ENCODE assay signal across 1 cellular context in the genomic region with DNA sequence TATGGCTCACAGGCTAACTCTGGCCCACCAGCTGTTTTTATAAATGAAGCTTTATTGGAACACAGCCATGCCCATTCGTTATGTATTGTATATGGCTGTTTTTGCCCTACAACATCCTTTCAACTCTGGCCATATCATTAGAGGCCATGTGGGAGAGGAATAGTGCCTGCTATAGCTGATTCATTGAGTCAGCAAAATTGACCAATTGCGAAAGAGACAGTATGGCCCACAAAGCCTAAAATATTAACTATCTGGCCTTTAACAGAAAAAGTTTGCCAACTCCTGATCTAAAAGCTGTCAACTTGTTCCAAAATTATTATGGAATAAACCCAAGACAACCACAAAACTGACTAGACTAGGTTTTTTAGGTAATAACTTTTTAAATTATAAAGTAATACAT.
TF ChIP-seq lines count a peak whose summit lies in the region.

No MANE protein-coding gene starts in this region.

TF ChIP-seq in K562, 482 proteins besides CTCF, POLR2A, EP300 and RAD21 (continued from another document and continues in another):
- TF ChIP-seq, protein P1, sequence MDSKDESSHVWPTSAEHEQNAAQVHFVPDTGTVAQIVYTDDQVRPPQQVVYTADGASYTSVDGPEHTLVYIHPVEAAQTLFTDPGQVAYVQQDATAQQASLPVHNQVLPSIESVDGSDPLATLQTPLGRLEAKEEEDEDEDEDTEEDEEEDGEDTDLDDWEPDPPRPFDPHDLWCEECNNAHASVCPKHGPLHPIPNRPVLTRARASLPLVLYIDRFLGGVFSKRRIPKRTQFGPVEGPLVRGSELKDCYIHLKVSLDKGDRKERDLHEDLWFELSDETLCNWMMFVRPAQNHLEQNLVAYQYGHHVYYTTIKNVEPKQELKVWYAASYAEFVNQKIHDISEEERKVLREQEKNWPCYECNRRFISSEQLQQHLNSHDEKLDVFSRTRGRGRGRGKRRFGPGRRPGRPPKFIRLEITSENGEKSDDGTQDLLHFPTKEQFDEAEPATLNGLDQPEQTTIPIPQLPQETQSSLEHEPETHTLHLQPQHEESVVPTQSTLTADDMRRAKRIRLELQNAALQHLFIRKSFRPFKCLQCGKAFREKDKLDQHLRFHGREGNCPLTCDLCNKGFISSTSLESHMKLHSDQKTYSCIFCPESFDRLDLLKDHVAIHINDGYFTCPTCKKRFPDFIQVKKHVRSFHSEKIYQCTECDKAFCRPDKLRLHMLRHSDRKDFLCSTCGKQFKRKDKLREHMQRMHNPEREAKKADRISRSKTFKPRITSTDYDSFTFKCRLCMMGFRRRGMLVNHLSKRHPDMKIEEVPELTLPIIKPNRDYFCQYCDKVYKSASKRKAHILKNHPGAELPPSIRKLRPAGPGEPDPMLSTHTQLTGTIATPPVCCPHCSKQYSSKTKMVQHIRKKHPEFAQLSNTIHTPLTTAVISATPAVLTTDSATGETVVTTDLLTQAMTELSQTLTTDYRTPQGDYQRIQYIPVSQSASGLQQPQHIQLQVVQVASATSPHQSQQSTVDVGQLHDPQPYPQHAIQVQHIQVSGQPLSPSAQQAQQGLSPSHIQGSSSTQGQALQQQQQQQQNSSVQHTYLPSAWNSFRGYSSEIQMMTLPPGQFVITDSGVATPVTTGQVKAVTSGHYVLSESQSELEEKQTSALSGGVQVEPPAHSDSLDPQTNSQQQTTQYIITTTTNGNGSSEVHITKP (IDR thresholded peaks at IDR 0.05; ENCODE audit: partially characterized antibody) = no peak
- TF ChIP-seq CEBPG (CRISPR knock-in tag; IDR thresholded peaks at IDR 0.05) = no peak
- TF ChIP-seq CEBPG (tag; conservative IDR thresholded peaks at IDR 0.05 in 1 of 2, IDR thresholded peaks at IDR 0.05 in 1 of 2) = peak in 1 of 2 experiments; percentile 49; a peak in 1 of 4 replicates
- TF ChIP-seq, protein P2, sequence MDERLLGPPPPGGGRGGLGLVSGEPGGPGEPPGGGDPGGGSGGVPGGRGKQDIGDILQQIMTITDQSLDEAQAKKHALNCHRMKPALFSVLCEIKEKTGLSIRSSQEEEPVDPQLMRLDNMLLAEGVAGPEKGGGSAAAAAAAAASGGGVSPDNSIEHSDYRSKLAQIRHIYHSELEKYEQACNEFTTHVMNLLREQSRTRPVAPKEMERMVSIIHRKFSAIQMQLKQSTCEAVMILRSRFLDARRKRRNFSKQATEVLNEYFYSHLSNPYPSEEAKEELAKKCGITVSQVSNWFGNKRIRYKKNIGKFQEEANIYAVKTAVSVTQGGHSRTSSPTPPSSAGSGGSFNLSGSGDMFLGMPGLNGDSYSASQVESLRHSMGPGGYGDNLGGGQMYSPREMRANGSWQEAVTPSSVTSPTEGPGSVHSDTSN (CRISPR knock-in tag; IDR thresholded peaks at IDR 0.05; ENCODE audit: low read depth) = no peak
- TF ChIP-seq, protein P2 (tag; conservative IDR thresholded peaks at IDR 0.05; ENCODE audit: low read depth) = no peak
- TF ChIP-seq, protein P3, sequence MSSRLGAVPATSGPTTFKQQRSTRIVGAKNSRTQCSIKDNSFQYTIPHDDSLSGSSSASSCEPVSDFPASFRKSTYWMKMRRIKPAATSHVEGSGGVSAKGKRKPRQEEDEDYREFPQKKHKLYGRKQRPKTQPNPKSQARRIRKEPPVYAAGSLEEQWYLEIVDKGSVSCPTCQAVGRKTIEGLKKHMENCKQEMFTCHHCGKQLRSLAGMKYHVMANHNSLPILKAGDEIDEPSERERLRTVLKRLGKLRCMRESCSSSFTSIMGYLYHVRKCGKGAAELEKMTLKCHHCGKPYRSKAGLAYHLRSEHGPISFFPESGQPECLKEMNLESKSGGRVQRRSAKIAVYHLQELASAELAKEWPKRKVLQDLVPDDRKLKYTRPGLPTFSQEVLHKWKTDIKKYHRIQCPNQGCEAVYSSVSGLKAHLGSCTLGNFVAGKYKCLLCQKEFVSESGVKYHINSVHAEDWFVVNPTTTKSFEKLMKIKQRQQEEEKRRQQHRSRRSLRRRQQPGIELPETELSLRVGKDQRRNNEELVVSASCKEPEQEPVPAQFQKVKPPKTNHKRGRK (tag; IDR thresholded peaks at IDR 0.05) = no peak
- TF ChIP-seq, protein P4, sequence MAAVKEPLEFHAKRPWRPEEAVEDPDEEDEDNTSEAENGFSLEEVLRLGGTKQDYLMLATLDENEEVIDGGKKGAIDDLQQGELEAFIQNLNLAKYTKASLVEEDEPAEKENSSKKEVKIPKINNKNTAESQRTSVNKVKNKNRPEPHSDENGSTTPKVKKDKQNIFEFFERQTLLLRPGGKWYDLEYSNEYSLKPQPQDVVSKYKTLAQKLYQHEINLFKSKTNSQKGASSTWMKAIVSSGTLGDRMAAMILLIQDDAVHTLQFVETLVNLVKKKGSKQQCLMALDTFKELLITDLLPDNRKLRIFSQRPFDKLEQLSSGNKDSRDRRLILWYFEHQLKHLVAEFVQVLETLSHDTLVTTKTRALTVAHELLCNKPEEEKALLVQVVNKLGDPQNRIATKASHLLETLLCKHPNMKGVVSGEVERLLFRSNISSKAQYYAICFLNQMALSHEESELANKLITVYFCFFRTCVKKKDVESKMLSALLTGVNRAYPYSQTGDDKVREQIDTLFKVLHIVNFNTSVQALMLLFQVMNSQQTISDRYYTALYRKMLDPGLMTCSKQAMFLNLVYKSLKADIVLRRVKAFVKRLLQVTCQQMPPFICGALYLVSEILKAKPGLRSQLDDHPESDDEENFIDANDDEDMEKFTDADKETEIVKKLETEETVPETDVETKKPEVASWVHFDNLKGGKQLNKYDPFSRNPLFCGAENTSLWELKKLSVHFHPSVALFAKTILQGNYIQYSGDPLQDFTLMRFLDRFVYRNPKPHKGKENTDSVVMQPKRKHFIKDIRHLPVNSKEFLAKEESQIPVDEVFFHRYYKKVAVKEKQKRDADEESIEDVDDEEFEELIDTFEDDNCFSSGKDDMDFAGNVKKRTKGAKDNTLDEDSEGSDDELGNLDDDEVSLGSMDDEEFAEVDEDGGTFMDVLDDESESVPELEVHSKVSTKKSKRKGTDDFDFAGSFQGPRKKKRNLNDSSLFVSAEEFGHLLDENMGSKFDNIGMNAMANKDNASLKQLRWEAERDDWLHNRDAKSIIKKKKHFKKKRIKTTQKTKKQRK (IDR thresholded peaks at IDR 0.05; ENCODE audit: borderline replicate concordance, low read depth, low read length) = no peak
- no peak for TF ChIP-seq ELF1 (tag; IDR thresholded peaks at IDR 0.05)
- TF ChIP-seq ATF1 (CRISPR knock-in tag; IDR thresholded peaks at IDR 0.05) = no peak
- TF ChIP-seq ATF1 (tag; IDR thresholded peaks at IDR 0.05) = no peak
- TF ChIP-seq, protein P5, sequence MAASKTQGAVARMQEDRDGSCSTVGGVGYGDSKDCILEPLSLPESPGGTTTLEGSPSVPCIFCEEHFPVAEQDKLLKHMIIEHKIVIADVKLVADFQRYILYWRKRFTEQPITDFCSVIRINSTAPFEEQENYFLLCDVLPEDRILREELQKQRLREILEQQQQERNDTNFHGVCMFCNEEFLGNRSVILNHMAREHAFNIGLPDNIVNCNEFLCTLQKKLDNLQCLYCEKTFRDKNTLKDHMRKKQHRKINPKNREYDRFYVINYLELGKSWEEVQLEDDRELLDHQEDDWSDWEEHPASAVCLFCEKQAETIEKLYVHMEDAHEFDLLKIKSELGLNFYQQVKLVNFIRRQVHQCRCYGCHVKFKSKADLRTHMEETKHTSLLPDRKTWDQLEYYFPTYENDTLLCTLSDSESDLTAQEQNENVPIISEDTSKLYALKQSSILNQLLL (CRISPR knock-in tag; IDR thresholded peaks at IDR 0.05; ENCODE audit: borderline replicate concordance) = no peak
- no peak for TF ChIP-seq TAF7 (tag; IDR thresholded peaks at IDR 0.05)
- 0 out of 2 replicates have a peak, but pooled peaks have one; percentile 4 for TF ChIP-seq CBFA2T2 (conservative IDR thresholded peaks at IDR 0.05)
- 0 out of 2 replicates have a peak, but pooled peaks have one; percentile 7 for TF ChIP-seq TCF3 (CRISPR knock-in tag; IDR thresholded peaks at IDR 0.05)
- TF ChIP-seq SAFB2 (IDR thresholded peaks at IDR 0.05; ENCODE audit: borderline replicate concordance, low read depth, low read length, severe bottlenecking) = no peak
- peak; percentile 51 for TF ChIP-seq NFE2 (IDR thresholded peaks at IDR 0.05; ENCODE audit: low read depth)
- TF ChIP-seq, protein P6, sequence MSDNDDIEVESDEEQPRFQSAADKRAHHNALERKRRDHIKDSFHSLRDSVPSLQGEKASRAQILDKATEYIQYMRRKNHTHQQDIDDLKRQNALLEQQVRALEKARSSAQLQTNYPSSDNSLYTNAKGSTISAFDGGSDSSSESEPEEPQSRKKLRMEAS (CRISPR knock-in tag; IDR thresholded peaks at IDR 0.05) = no peak
- no peak for TF ChIP-seq GATAD2A (IDR thresholded peaks at IDR 0.05)
- no peak for TF ChIP-seq SMARCC2 (IDR thresholded peaks at IDR 0.05; ENCODE audit: low read depth)
- no peak for TF ChIP-seq MXI1 (IDR thresholded peaks at IDR 0.05; ENCODE audit: low read depth, low read length)
- TF ChIP-seq, protein P7, sequence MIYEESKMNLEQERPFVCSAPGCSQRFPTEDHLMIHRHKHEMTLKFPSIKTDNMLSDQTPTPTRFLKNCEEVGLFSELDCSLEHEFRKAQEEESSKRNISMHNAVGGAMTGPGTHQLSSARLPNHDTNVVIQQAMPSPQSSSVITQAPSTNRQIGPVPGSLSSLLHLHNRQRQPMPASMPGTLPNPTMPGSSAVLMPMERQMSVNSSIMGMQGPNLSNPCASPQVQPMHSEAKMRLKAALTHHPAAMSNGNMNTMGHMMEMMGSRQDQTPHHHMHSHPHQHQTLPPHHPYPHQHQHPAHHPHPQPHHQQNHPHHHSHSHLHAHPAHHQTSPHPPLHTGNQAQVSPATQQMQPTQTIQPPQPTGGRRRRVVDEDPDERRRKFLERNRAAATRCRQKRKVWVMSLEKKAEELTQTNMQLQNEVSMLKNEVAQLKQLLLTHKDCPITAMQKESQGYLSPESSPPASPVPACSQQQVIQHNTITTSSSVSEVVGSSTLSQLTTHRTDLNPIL (CRISPR knock-in tag; IDR thresholded peaks at IDR 0.05) = no peak
- no peak for TF ChIP-seq KAT7 (CRISPR knock-in tag; IDR thresholded peaks at IDR 0.05; ENCODE audit: borderline replicate concordance)
- TF ChIP-seq MCM3 (IDR thresholded peaks at IDR 0.05) = no peak
- TF ChIP-seq, protein P8, sequence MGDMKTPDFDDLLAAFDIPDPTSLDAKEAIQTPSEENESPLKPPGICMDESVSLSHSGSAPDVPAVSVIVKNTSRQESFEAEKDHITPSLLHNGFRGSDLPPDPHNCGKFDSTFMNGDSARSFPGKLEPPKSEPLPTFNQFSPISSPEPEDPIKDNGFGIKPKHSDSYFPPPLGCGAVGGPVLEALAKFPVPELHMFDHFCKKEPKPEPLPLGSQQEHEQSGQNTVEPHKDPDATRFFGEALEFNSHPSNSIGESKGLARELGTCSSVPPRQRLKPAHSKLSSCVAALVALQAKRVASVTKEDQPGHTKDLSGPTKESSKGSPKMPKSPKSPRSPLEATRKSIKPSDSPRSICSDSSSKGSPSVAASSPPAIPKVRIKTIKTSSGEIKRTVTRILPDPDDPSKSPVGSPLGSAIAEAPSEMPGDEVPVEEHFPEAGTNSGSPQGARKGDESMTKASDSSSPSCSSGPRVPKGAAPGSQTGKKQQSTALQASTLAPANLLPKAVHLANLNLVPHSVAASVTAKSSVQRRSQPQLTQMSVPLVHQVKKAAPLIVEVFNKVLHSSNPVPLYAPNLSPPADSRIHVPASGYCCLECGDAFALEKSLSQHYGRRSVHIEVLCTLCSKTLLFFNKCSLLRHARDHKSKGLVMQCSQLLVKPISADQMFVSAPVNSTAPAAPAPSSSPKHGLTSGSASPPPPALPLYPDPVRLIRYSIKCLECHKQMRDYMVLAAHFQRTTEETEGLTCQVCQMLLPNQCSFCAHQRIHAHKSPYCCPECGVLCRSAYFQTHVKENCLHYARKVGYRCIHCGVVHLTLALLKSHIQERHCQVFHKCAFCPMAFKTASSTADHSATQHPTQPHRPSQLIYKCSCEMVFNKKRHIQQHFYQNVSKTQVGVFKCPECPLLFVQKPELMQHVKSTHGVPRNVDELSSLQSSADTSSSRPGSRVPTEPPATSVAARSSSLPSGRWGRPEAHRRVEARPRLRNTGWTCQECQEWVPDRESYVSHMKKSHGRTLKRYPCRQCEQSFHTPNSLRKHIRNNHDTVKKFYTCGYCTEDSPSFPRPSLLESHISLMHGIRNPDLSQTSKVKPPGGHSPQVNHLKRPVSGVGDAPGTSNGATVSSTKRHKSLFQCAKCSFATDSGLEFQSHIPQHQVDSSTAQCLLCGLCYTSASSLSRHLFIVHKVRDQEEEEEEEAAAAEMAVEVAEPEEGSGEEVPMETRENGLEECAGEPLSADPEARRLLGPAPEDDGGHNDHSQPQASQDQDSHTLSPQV (IDR thresholded peaks at IDR 0.05) = peak; percentile 33; the same call in 1 of the 2 replicates
- peak; percentile 34; the same call in 1 of the 2 replicates for TF ChIP-seq TAL1 (IDR thresholded peaks at IDR 0.05)
- no peak for TF ChIP-seq ZNF133 (CRISPR knock-in tag; IDR thresholded peaks at IDR 0.05)
- no peak for TF ChIP-seq SETDB1 (IDR thresholded peaks at IDR 0.05; ENCODE audit: low read length)
- peak; percentile 26 to 42; a peak in 1 of 4 replicates for TF ChIP-seq TRIM24 (IDR thresholded peaks at IDR 0.05)
- TF ChIP-seq, protein P9, sequence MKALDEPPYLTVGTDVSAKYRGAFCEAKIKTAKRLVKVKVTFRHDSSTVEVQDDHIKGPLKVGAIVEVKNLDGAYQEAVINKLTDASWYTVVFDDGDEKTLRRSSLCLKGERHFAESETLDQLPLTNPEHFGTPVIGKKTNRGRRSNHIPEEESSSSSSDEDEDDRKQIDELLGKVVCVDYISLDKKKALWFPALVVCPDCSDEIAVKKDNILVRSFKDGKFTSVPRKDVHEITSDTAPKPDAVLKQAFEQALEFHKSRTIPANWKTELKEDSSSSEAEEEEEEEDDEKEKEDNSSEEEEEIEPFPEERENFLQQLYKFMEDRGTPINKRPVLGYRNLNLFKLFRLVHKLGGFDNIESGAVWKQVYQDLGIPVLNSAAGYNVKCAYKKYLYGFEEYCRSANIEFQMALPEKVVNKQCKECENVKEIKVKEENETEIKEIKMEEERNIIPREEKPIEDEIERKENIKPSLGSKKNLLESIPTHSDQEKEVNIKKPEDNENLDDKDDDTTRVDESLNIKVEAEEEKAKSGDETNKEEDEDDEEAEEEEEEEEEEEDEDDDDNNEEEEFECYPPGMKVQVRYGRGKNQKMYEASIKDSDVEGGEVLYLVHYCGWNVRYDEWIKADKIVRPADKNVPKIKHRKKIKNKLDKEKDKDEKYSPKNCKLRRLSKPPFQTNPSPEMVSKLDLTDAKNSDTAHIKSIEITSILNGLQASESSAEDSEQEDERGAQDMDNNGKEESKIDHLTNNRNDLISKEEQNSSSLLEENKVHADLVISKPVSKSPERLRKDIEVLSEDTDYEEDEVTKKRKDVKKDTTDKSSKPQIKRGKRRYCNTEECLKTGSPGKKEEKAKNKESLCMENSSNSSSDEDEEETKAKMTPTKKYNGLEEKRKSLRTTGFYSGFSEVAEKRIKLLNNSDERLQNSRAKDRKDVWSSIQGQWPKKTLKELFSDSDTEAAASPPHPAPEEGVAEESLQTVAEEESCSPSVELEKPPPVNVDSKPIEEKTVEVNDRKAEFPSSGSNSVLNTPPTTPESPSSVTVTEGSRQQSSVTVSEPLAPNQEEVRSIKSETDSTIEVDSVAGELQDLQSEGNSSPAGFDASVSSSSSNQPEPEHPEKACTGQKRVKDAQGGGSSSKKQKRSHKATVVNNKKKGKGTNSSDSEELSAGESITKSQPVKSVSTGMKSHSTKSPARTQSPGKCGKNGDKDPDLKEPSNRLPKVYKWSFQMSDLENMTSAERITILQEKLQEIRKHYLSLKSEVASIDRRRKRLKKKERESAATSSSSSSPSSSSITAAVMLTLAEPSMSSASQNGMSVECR (CRISPR knock-in tag; IDR thresholded peaks at IDR 0.05) = no peak
- no peak for TF ChIP-seq HNRNPUL1 (IDR thresholded peaks at IDR 0.05; ENCODE audit: low read length)
- no peak for TF ChIP-seq ETS2 (tag; IDR thresholded peaks at IDR 0.05; ENCODE audit: borderline replicate concordance, poor library complexity, severe bottlenecking)
